ENCODE assay signal across 30 cellular contexts in genomic region chr16:83269541-83269940, GRCh38.
"Had no signal": no experiment of that assay in that cellular context is flagged by ENCODE, and none has a peak within 500 bp of the region (broad histone marks: within the 10 kb centered on the region; RNA-seq: fewer than 3 reads in every experiment).

No MANE protein-coding gene starts in this region.

- H3K27me3 ChIP-seq: ascending aorta had no signal

- H3K36me3 ChIP-seq: ascending aorta had no signal

- ATAC-seq: activated CD4-positive, alpha-beta T cell treated with anti-CD3 and anti-CD28 coated beads for 36 hours; activated CD4-positive, CD25-positive, alpha-beta regulatory T cell treated with anti-CD3 and anti-CD28 coated beads, Interleukin-2, amount 50 U/mL, for 24 hours; activated CD8-positive, alpha-beta memory T cell treated with anti-CD3 and anti-CD28 coated beads, Interleukin-2, amount 10 ng/mL, durations not matched to agents 7 days and 5 days; activated CD8-positive, alpha-beta T cell treated with anti-CD3 and anti-CD28 coated beads, Interleukin-2, amount 10 ng/mL, durations not matched to agents 7 days and 5 days; activated naive CD8-positive, alpha-beta T cell treated with anti-CD3 and anti-CD28 coated beads, Interleukin-2, amount 50 U/mL, for 24 hours; WTC11 had no signal

- DNase-seq: activated CD4-positive, alpha-beta memory T cell treated with anti-CD3 and anti-CD28 coated beads, Interleukin-2, amount 10 ng/mL, durations not matched to agents 7 days and 5 days; activated CD4-positive, alpha-beta T cell treated with anti-CD3 and anti-CD28 coated beads for 1 hour; activated CD4-positive, alpha-beta T cell treated with anti-CD3 and anti-CD28 coated beads for 36 hours; activated CD4-positive, alpha-beta T cell treated with anti-CD3 and anti-CD28 coated beads for 48 hours; activated CD4-positive, alpha-beta T cell treated with anti-CD3 and anti-CD28 coated beads, Interleukin-2, amount 10 ng/mL, durations not matched to agents 7 days and 5 days; activated CD4-positive, alpha-beta T cell treated with anti-CD3 and anti-CD28 coated beads, Interleukin-2, amount 50 U/mL, for 48 hours; activated CD4-positive, CD25-positive, alpha-beta regulatory T cell; activated CD8-positive, alpha-beta memory T cell treated with anti-CD3 and anti-CD28 coated beads for 24 hours; activated CD8-positive, alpha-beta memory T cell treated with anti-CD3 and anti-CD28 coated beads, Interleukin-2, amount 10 ng/mL, durations not matched to agents 7 days and 5 days; activated CD8-positive, alpha-beta memory T cell treated with anti-CD3 and anti-CD28 coated beads, Interleukin-2, amount 50 U/mL, for 48 hours; activated CD8-positive, alpha-beta T cell treated with anti-CD3 and anti-CD28 coated beads, Interleukin-2, amount 10 ng/mL, durations not matched to agents 7 days and 5 days; activated effector memory CD4-positive, alpha-beta T cell treated with Interleukin-2 at 50 U/mL for 16 hours; activated gamma-delta T cell; activated naive CD4-positive, alpha-beta T cell treated with anti-CD3 and anti-CD28 coated beads, Interleukin-2, amount 10 ng/mL, durations not matched to agents 7 days and 5 days; activated naive CD4-positive, alpha-beta T cell treated with Interleukin-2 at 50 U/mL for 16 hours; activated naive CD8-positive, alpha-beta T cell treated with anti-CD3 and anti-CD28 coated beads, Interleukin-2, amount 10 ng/mL, durations not matched to agents 7 days and 5 days; activated naive CD8-positive, alpha-beta T cell treated with anti-CD3 and anti-CD28 coated beads, Interleukin-2, amount 50 U/mL, for 24 hours; activated T-cell treated with anti-CD3 and anti-CD28 coated beads, Interleukin-2, amount 50 U/mL, for 24 hours; activated T-cell treated with anti-CD3 and anti-CD28 coated beads, Interleukin-2, amount 50 U/mL, for 48 hours; amygdala; anterior cingulate cortex; central memory CD4-positive, alpha-beta T cell; T-helper 2 cell; T-helper 9 cell had no signal

- H3K27ac ChIP-seq: ascending aorta, VCaP had no signal

- FAIRE-seq: colon, TTC549 had no signal

- H3K9me3 ChIP-seq: ascending aorta had no signal

- H3K4me3 ChIP-seq: ascending aorta had no signal

- H3K4me1 ChIP-seq: ascending aorta had no signal
